10 cellular contexts compared by ENCODE assay signal in genomic region chr7:17991866-17992648, GRCh38. TPM values are rescaled to one million over a fixed set of nuclear protein-coding genes. Genes with fewer than 3 reads are reported as not detected.
DNase-seq lines count a peak whose midpoint lies in the region; ATAC-seq and TF ChIP-seq lines count a peak whose summit lies in the region.
"Had no signal": no experiment of that assay in that cellular context is flagged by ENCODE, and none has a peak within 500 bp of the region (broad histone marks: within the 10 kb centered on the region; RNA-seq: fewer than 3 reads in every experiment).

No MANE protein-coding gene starts in this region.

- H4K8ac ChIP-seq in IMR-90 (ENCODE audit: low read depth in 2 of 2, low read length in 2 of 2) (no peak overlapping the region), mesendoderm (ENCODE audit: low read depth, low read length) (no peak overlapping the region)

- H3K14ac ChIP-seq in IMR-90 (replicated peaks; ENCODE audit: low read depth, low read length) = no peak overlapping the region

- H2AK5ac ChIP-seq in IMR-90 (ENCODE audit: low read depth, low read length) (no peak overlapping the region), mesendoderm (ENCODE audit: low read length) (no peak overlapping the region)

- H3K27me3 Mint-ChIP-seq in Calu3 (ENCODE audit: unreplicated experiment) = no peaks in the 10 kb centered on the region
- H3K27me3 Mint-ChIP-seq in activated naive CD8-positive, alpha-beta T cell treated with anti-CD3 and anti-CD28 coated beads, Interleukin-2, amount 50 U/mL, for 24 hours = no peaks in the 10 kb centered on the region
- peaks cover 6% of the 10 kb centered on the region for H3K27me3 Mint-ChIP-seq in activated T-cell treated with anti-CD3 and anti-CD28 coated beads, Interleukin-2, amount 50 U/mL, for 24 hours

- TF ChIP-seq RAD21 in IMR-90 (IDR thresholded peaks at IDR 0.05; ENCODE audit: low read length) = no peak; the same call in 1 of the 2 replicates

- no peaks in the 10 kb centered on the region for H3K36me3 Mint-ChIP-seq in Calu3 (ENCODE audit: insufficient read depth, unreplicated experiment)
- no peaks in the 10 kb centered on the region for H3K36me3 Mint-ChIP-seq in activated naive CD8-positive, alpha-beta T cell treated with anti-CD3 and anti-CD28 coated beads, Interleukin-2, amount 50 U/mL, for 24 hours (ENCODE audit: low read depth)
- H3K36me3 Mint-ChIP-seq in activated T-cell treated with anti-CD3 and anti-CD28 coated beads, Interleukin-2, amount 50 U/mL, for 24 hours (ENCODE audit: low read depth) = no peaks in the 10 kb centered on the region

- H2BK15ac ChIP-seq in IMR-90 (ENCODE audit: low read depth, low read length) (no peak overlapping the region), mesendoderm (replicated peaks; ENCODE audit: low read depth) (no peak overlapping the region)

- intact Hi-C loops in Calu3 (cut with micrococcal nuclease; ENCODE audit: unreplicated experiment) = no loop called here
- intact Hi-C loops in IMR-90 (cut with micrococcal nuclease) = no loop called here

- peaks cover 2% of the 10 kb centered on the region for H3K9me3 Mint-ChIP-seq in Calu3 (ENCODE audit: low read depth, unreplicated experiment)
- no peaks in the 10 kb centered on the region for H3K9me3 Mint-ChIP-seq in activated naive CD8-positive, alpha-beta T cell treated with anti-CD3 and anti-CD28 coated beads, Interleukin-2, amount 50 U/mL, for 24 hours
- H3K9me3 Mint-ChIP-seq in activated T-cell treated with anti-CD3 and anti-CD28 coated beads, Interleukin-2, amount 50 U/mL, for 24 hours = no peaks in the 10 kb centered on the region

- CTCF ChIA-PET in Calu3 (lab: Charles Lee) = no interaction called here
- CTCF ChIA-PET in IMR-90 (lab: Yijun Ruan, JAX) = interaction anchor here (0.7 to 1.1 kb wide), 2 partner anchors 154 to 222 kb away, joined by 3 read pairs; no protein-coding TSS in a partner anchor

- H4K20me1 ChIP-seq in IMR-90 (ENCODE audit: insufficient read depth, low read length) = no peaks in the 10 kb centered on the region

- H4K5ac ChIP-seq in IMR-90 (ENCODE audit: low read depth, low read length) = no peak overlapping the region
- no peak overlapping the region for H4K5ac ChIP-seq in mesendoderm (ENCODE audit: low read length)

- no peak overlapping the region for H3K27ac Mint-ChIP-seq in Calu3 (ENCODE audit: unreplicated experiment)
- no peak overlapping the region for H3K27ac Mint-ChIP-seq in activated naive CD8-positive, alpha-beta T cell treated with anti-CD3 and anti-CD28 coated beads, Interleukin-2, amount 50 U/mL, for 24 hours
- H3K27ac Mint-ChIP-seq in activated T-cell treated with anti-CD3 and anti-CD28 coated beads, Interleukin-2, amount 50 U/mL, for 24 hours = no peak overlapping the region

- peaks cover 22% of the 10 kb centered on the region for H3K4me1 Mint-ChIP-seq in Calu3 (ENCODE audit: low read depth, unreplicated experiment)
- peaks cover 2% of the 10 kb centered on the region for H3K4me1 Mint-ChIP-seq in activated naive CD8-positive, alpha-beta T cell treated with anti-CD3 and anti-CD28 coated beads, Interleukin-2, amount 50 U/mL, for 24 hours
- peaks cover 10% of the 10 kb centered on the region for H3K4me1 Mint-ChIP-seq in activated T-cell treated with anti-CD3 and anti-CD28 coated beads, Interleukin-2, amount 50 U/mL, for 24 hours (ENCODE audit: low read depth)

- in situ Hi-C loops in IMR-90 (cut with MboI; ENCODE audit: low sequenced_read_pairs) = no loop called here

- no peak overlapping the region for H3K4me2 ChIP-seq in IMR-90 (ENCODE audit: low read depth, low read length)
- H3K4me2 ChIP-seq in mesendoderm (ENCODE audit: low read length) = no peak overlapping the region

- H3K36me3 ChIP-seq in IMR-90 (ENCODE audit: control insufficient read depth, insufficient read depth, low read length) = no peaks in the 10 kb centered on the region
- no peaks in the 10 kb centered on the region for H3K36me3 ChIP-seq in mesendoderm (ENCODE audit: control insufficient read depth, insufficient read depth, low read length)
- H3K36me3 ChIP-seq: HAP-1 had no signal

- H3K4me3 Mint-ChIP-seq in Calu3 (ENCODE audit: low read depth, unreplicated experiment) = no peak overlapping the region
- no peak overlapping the region for H3K4me3 Mint-ChIP-seq in activated naive CD8-positive, alpha-beta T cell treated with anti-CD3 and anti-CD28 coated beads, Interleukin-2, amount 50 U/mL, for 24 hours
- H3K4me3 Mint-ChIP-seq in activated T-cell treated with anti-CD3 and anti-CD28 coated beads, Interleukin-2, amount 50 U/mL, for 24 hours = no peak overlapping the region

- H3K56ac ChIP-seq in IMR-90 (ENCODE audit: extremely low read depth, insufficient read depth, low read length) = no peak overlapping the region
- no peak overlapping the region for H3K56ac ChIP-seq in mesendoderm (ENCODE audit: low read length)

- H3K4me1 ChIP-seq in IMR-90 (ENCODE audit: control insufficient read depth, insufficient read depth, low read length) (no peaks in the 10 kb centered on the region; the same call in 1 of the 2 replicates), mesendoderm (ENCODE audit: control insufficient read depth, low read depth, low read length) (no peaks in the 10 kb centered on the region)
- H3K4me1 ChIP-seq: HAP-1 had no signal

- no peak overlapping the region for H2BK5ac ChIP-seq in IMR-90 (ENCODE audit: low read depth, low read length, poor library complexity, severe bottlenecking)
- no peak overlapping the region for H2BK5ac ChIP-seq in mesendoderm (ENCODE audit: low read length)

- H2AFZ ChIP-seq in IMR-90 (replicated peaks; ENCODE audit: low read length, poor library complexity) = no peak overlapping the region

- H3K9me1 ChIP-seq in IMR-90 (ENCODE audit: insufficient read depth, low read length) = no peaks in the 10 kb centered on the region

- H2BK120ac ChIP-seq in IMR-90 (ENCODE audit: low read depth, low read length) (no peak overlapping the region), mesendoderm (ENCODE audit: low read depth, low read length) (no peak overlapping the region)

- H2AK9ac ChIP-seq in IMR-90 (replicated peaks; ENCODE audit: low read depth, low read length, poor library complexity) = no peak overlapping the region

- DNase-seq in Calu3 (no peak), IMR-90 (no peak), mesendoderm (peak; percentile 46), SHP77 (lab: John Stamatoyannopoulos, UW) (no peak)
- DNase-seq in activated naive CD8-positive, alpha-beta T cell treated with anti-CD3 and anti-CD28 coated beads, Interleukin-2, amount 50 U/mL, for 24 hours = peak; percentile 40
- DNase-seq in activated T-cell treated with anti-CD3 and anti-CD28 coated beads, Interleukin-2, amount 50 U/mL, for 24 hours = no peak
- DNase-seq: KG1 had no signal

- 83% methylated on average over 1 of the region's 13 CpGs; no CpG with 5 or more reads in 1 of the 2 experiments for WGBS in IMR-90 (ENCODE audit: extremely low coverage in 2 of 2, insufficient read length in 1 of 2), 2 experiments
- WGBS in mesendoderm (ENCODE audit: extremely low coverage, insufficient coverage, low lambda C conversion rate) = no CpG with 5 or more reads among the region's 13 CpGs

- no peak for TF ChIP-seq POLR2A in IMR-90 (IDR thresholded peaks at IDR 0.05; ENCODE audit: low read depth, low read length)

- H3K18ac ChIP-seq in IMR-90 (ENCODE audit: low read depth, low read length) (no peak overlapping the region), mesendoderm (ENCODE audit: low read length) (no peak overlapping the region)

- H3K27ac ChIP-seq in IMR-90 (ENCODE audit: insufficient read depth, low read length) (no peak overlapping the region), mesendoderm (ENCODE audit: low read depth, low read length) (no peak overlapping the region)

- POLR2A ChIA-PET in IMR-90 (lab: Charles Lee; ENCODE audit: unreplicated experiment) = no interaction called here

- no peak overlapping the region for H3K4ac ChIP-seq in IMR-90 (ENCODE audit: low read depth, low read length)
- H3K4ac ChIP-seq in mesendoderm (ENCODE audit: low read depth, low read length) = no peak overlapping the region

- H3K23ac ChIP-seq in IMR-90 (ENCODE audit: low read depth, low read length) = no peak overlapping the region
- no peak overlapping the region for H3K23ac ChIP-seq in mesendoderm (ENCODE audit: low read length)

- H3K79me1 ChIP-seq in IMR-90 (ENCODE audit: low read depth in 1 of 2, low read length in 2 of 2) (no peaks in the 10 kb centered on the region), mesendoderm (ENCODE audit: low read length) (no peaks in the 10 kb centered on the region)

- no peak overlapping the region for H3K4me3 ChIP-seq in IMR-90 (ENCODE audit: insufficient read depth, low read depth, low read length)
- H3K4me3 ChIP-seq in mesendoderm (ENCODE audit: low read length) = no peak overlapping the region
- H3K4me3 ChIP-seq: HAP-1 had no signal

- H3K27me3 ChIP-seq in IMR-90 (ENCODE audit: control insufficient read depth, insufficient read depth, low read length) (no peaks in the 10 kb centered on the region), mesendoderm (ENCODE audit: insufficient read depth, low read length, poor library complexity) (no peaks in the 10 kb centered on the region)

- no peak for ATAC-seq in IMR-90 (ENCODE audit: low read depth)
- no peak for ATAC-seq in activated naive CD8-positive, alpha-beta T cell treated with anti-CD3 and anti-CD28 coated beads, Interleukin-2, amount 50 U/mL, for 24 hours
- no peak for ATAC-seq in GM21825 (IDR thresholded peaks at IDR 0.05; ENCODE audit: unreplicated experiment)
- no peak for ATAC-seq in HG03342 (IDR thresholded peaks at IDR 0.05; ENCODE audit: unreplicated experiment)

- no peaks in the 10 kb centered on the region for H3K9me3 ChIP-seq in IMR-90 (ENCODE audit: control insufficient read depth, insufficient read depth, low read length)
- H3K9me3 ChIP-seq: HAP-1 had no signal

- no peak overlapping the region for H2BK20ac ChIP-seq in IMR-90 (ENCODE audit: low read depth, low read length)

- TF ChIP-seq CTCF in Calu3 (IDR thresholded peaks at IDR 0.05; ENCODE audit: unreplicated experiment) (peak; percentile 16), IMR-90 (conservative IDR thresholded peaks at IDR 0.05; ENCODE audit: low read depth, low read length) (peak; percentile 20; the same call in 1 of the 2 replicates)

- dilution Hi-C loops in IMR-90 (cut with HindIII; ENCODE audit: low sequenced_read_pairs, unreplicated experiment) = no loop called here

- no peaks in the 10 kb centered on the region for H3K79me2 ChIP-seq in mesendoderm (ENCODE audit: control insufficient read depth, insufficient read depth, low read length)

- BruUV-seq in Calu3 (replicated peaks; lab: Mats Ljungman, UMichigan) (no TSS peak), IMR-90 (replicated peaks; lab: Mats Ljungman, UMichigan) (no TSS peak)

- H3K9ac ChIP-seq in IMR-90 (ENCODE audit: low read depth, low read length) (no peak overlapping the region), mesendoderm (ENCODE audit: low read length) (no peak overlapping the region)

- no peak overlapping the region for H4K91ac ChIP-seq in IMR-90 (ENCODE audit: insufficient read depth, low read depth, low read length)

RNA-seq across cellular contexts. Expression of gene PRPS1L1, which starts 35.6 kb away (rescaled TPM):
- not detected in 2 replicates for total RNA-seq in Calu3 (2022)
- total RNA-seq in IMR-90 (2012; rRNA removed) = not detected in 2 replicates
- not detected in 2 replicates for polyA plus RNA-seq in IMR-90 (2012; rRNA removed)
- polyA plus RNA-seq in IMR-90 (2012; cell fraction: cytosol; rRNA removed) = not detected in 2 replicates
- polyA plus RNA-seq in IMR-90 (2012; cell fraction: nucleus; rRNA removed; ENCODE audit: low replicate concordance) = not detected in 2 replicates
- polyA plus RNA-seq in mesendoderm (2013, experiment 1 of 2) = not detected
- polyA plus RNA-seq in mesendoderm (2013, experiment 2 of 2) = not detected

RNA-seq across cellular contexts. Expression of gene SNX13, which starts 51.8 kb away (rescaled TPM):
- total RNA-seq in Calu3 (2022) = 69.3 and 71.9 TPM in 2 replicates
- 24.9 and 40.8 TPM in 2 replicates for total RNA-seq in IMR-90 (2012; rRNA removed)
- 6.7 and 9.0 TPM in 2 replicates for polyA plus RNA-seq in IMR-90 (2012; rRNA removed)
- polyA plus RNA-seq in IMR-90 (2012; cell fraction: cytosol; rRNA removed) = 0.88 and 3.8 TPM in 2 replicates
- polyA plus RNA-seq in IMR-90 (2012; cell fraction: nucleus; rRNA removed; ENCODE audit: low replicate concordance) = 2.5 and 11.4 TPM in 2 replicates
- polyA plus RNA-seq in mesendoderm (2013, experiment 1 of 2) = 13.5 TPM
- polyA plus RNA-seq in mesendoderm (2013, experiment 2 of 2) = 12.9 TPM

Comparison
In these comparisons a context has a peak if more than half of its experiments do, and no peak if none do; other contexts are left out.
1. DNase-seq: peak in activated naive CD8-positive, alpha-beta T cell treated with anti-CD3 and anti-CD28 coated beads, Interleukin-2, amount 50 U/mL, for 24 hours (single experiment) and mesendoderm (single experiment); none in Calu3 (single experiment), IMR-90 (single experiment), SHP77 (0 of 2) and activated T-cell treated with anti-CD3 and anti-CD28 coated beads, Interleukin-2, amount 50 U/mL, for 24 hours (single experiment).